1 cellular context compared by ENCODE assay signal in genomic region chr2:216498418-216499413, GRCh38.
TF ChIP-seq lines count a peak whose summit lies in the region.

TSS of gene RPL37A (plus strand) at chr2:216498844. CDS start at chr2:216498875, 31 bp downstream.

TF ChIP-seq in K562, 482 proteins besides CTCF, POLR2A, EP300 and RAD21 (continued from another document):
- TF ChIP-seq MGA (IDR thresholded peaks at IDR 0.05) (no peak), THRAP3 (IDR thresholded peaks at IDR 0.05; ENCODE audit: borderline replicate concordance) (no peak)
